23 cellular contexts compared by ENCODE assay signal in genomic region chr7:33753881-33754525, GRCh38.
DNase-seq lines count a peak whose midpoint lies in the region; ATAC-seq and TF ChIP-seq lines count a peak whose summit lies in the region.
"Had no signal": no experiment of that assay in that cellular context is flagged by ENCODE, and none has a peak within 500 bp of the region (broad histone marks: within the 10 kb centered on the region; RNA-seq: fewer than 3 reads in every experiment).

No MANE protein-coding gene starts in this region.

- H3K4me3 Mint-ChIP-seq in effector memory CD8-positive, alpha-beta T cell, result no peak overlapping the region
- H3K4me3 Mint-ChIP-seq: CD4-positive, alpha-beta T cell had no signal

- H3K4me1 ChIP-seq in psoas muscle (peaks cover 11% of the 10 kb centered on the region), gastrocnemius medialis (peaks cover 9 to 13% of the 10 kb centered on the region in 2 donors)

- DNase-seq in NCI-H1417 (lab: John Stamatoyannopoulos, UW) (peak; percentile 7 to 41 (median 36)), NCI-H1417 treated with DMSO at 0.1 percent for 48 hours (lab: John Stamatoyannopoulos, UW) (no peak), SK-N-MC (ENCODE audit: low read depth, low spot score) (no peak), left kidney (ENCODE audit: low read depth, low spot score) (peak; percentile 38), psoas muscle (no peak), gastrocnemius medialis (no peak), OCI-M2 (lab: John Stamatoyannopoulos, UW; ENCODE audit: unreplicated experiment) (no peak)
- no peak for DNase-seq in effector memory CD8-positive, alpha-beta T cell
- DNase-seq: ACHN; CD4-positive, alpha-beta T cell; COR-L47; DMS79; H7; KBM-7; NCI-H1092; NCI-H1694 treated with DMSO at 0.1 percent for 48 hours; NCI-H2081 treated with DMSO at 0.1 percent for 48 hours; NCI-H69; SJCRH30 had no signal

- in situ Hi-C loops in gastrocnemius medialis (cut with MboI; ENCODE audit: low sequenced_read_pairs in 4 of 4), result loop anchor here in 1 of 4 donors (10.0 kb wide), 1 partner anchor 141 kb away; no protein-coding TSS in a partner anchor

- H3K36me3 Mint-ChIP-seq in effector memory CD8-positive, alpha-beta T cell (ENCODE audit: insufficient read depth), result no peaks in the 10 kb centered on the region

- no peak overlapping the region for H3K9ac ChIP-seq in SK-N-MC (ENCODE audit: insufficient read length)
- H3K9ac ChIP-seq: BLaER1 had no signal

- no peaks in the 10 kb centered on the region for H3K9me3 Mint-ChIP-seq in effector memory CD8-positive, alpha-beta T cell
- H3K9me3 Mint-ChIP-seq: CD4-positive, alpha-beta T cell had no signal

- no peaks in the 10 kb centered on the region for H3K4me1 Mint-ChIP-seq in effector memory CD8-positive, alpha-beta T cell (ENCODE audit: low read depth in 2 of 2)

- H3K27ac ChIP-seq in SK-N-MC (peak overlapping the region; percentile 25), psoas muscle (no peak overlapping the region), gastrocnemius medialis (no peak overlapping the region)
- H3K27ac ChIP-seq: 22Rv1, BLaER1, HL-60, SJCRH30 had no signal

- H3K4me3 ChIP-seq in SK-N-MC (no peak overlapping the region), psoas muscle (no peak overlapping the region), gastrocnemius medialis (no peak overlapping the region)
- H3K4me3 ChIP-seq: BLaER1, SJCRH30 had no signal

- no peak for TF ChIP-seq CTCF in psoas muscle (IDR thresholded peaks at IDR 0.05)
- no peak for TF ChIP-seq CTCF in gastrocnemius medialis (IDR thresholded peaks at IDR 0.05 in 4 of 5, conservative IDR thresholded peaks at IDR 0.05 in 1 of 5)

- intact Hi-C loops in psoas muscle (cut with DNase I), result no loop called here
- intact Hi-C loops in gastrocnemius medialis (cut with DNase I; ENCODE audit: low total_unique reads), result no loop called here

- TF ChIP-seq POLR2A in gastrocnemius medialis (IDR thresholded peaks at IDR 0.05), result no peak

- no peak for ATAC-seq in effector memory CD8-positive, alpha-beta T cell (replicated peaks)
- ATAC-seq in psoas muscle, result no peak
- no peak for ATAC-seq in gastrocnemius medialis
- ATAC-seq: HepG2 had no signal

- no peak overlapping the region for H3K27ac Mint-ChIP-seq in effector memory CD8-positive, alpha-beta T cell
- H3K27ac Mint-ChIP-seq: CD4-positive, alpha-beta T cell had no signal

- H3K27me3 Mint-ChIP-seq in effector memory CD8-positive, alpha-beta T cell, result no peaks in the 10 kb centered on the region
- H3K27me3 Mint-ChIP-seq: CD4-positive, alpha-beta T cell had no signal

- H3K9me3 ChIP-seq in SK-N-MC (ENCODE audit: low read depth, low read length), result no peaks in the 10 kb centered on the region
- H3K9me3 ChIP-seq in psoas muscle, result no peaks in the 10 kb centered on the region
- no peaks in the 10 kb centered on the region for H3K9me3 ChIP-seq in gastrocnemius medialis
- H3K9me3 ChIP-seq: BLaER1, SJCRH30 had no signal

- H3K27me3 ChIP-seq in psoas muscle (ENCODE audit: insufficient read depth in 3 of 3, low read length in 2 of 3), result no peaks in the 10 kb centered on the region
- H3K27me3 ChIP-seq in gastrocnemius medialis, result no peaks in the 10 kb centered on the region
- H3K27me3 ChIP-seq: BLaER1, SJCRH30 had no signal

- WGBS in psoas muscle, 3 donors, result 73 to 81% (median 75%) methylated on average over 6 of the region's 6 CpGs

- no peaks in the 10 kb centered on the region for H3K36me3 ChIP-seq in SK-N-MC (ENCODE audit: insufficient read depth, low read length)
- H3K36me3 ChIP-seq in psoas muscle (ENCODE audit: insufficient read depth in 1 of 2, low read depth in 1 of 2), result no peaks in the 10 kb centered on the region
- no peaks in the 10 kb centered on the region for H3K36me3 ChIP-seq in gastrocnemius medialis
- H3K36me3 ChIP-seq: BLaER1, SJCRH30 had no signal

Comparison
In these comparisons a context has a peak if more than half of its experiments do, and no peak if none do; other contexts are left out.
1. DNase-seq: peak in NCI-H1417 (3 of 3) and left kidney (single experiment); none in NCI-H1417 treated with DMSO at 0.1 percent for 48 hours (single experiment), SK-N-MC (single experiment), effector memory CD8-positive, alpha-beta T cell (0 of 3), psoas muscle (0 of 2), gastrocnemius medialis (0 of 2) and OCI-M2 (single experiment).